Comparison of ENCODE assay signal across 17 cellular contexts in genomic region chr19:18342090-18342632, GRCh38. TPM values are rescaled to one million over a fixed set of nuclear protein-coding genes. Genes with fewer than 3 reads are reported as not detected.
DNase-seq lines count a peak whose midpoint lies in the region; ATAC-seq, FAIRE-seq and TF ChIP-seq lines count a peak whose summit lies in the region.
"Had no signal": no experiment of that assay in that cellular context is flagged by ENCODE, and none has a peak within 500 bp of the region (broad histone marks: within the 10 kb centered on the region; RNA-seq: fewer than 3 reads in every experiment).

No MANE protein-coding gene starts in this region.

- H3K36me3 Mint-ChIP-seq in CD14-positive monocyte (peaks cover 36 to 48% of the 10 kb centered on the region in 2 donors), astrocyte (ENCODE audit: low read depth, unreplicated experiment) (peaks cover 16% of the 10 kb centered on the region), nephron (ENCODE audit: low read depth) (peaks cover 7% of the 10 kb centered on the region)

- H2AFZ ChIP-seq in astrocyte (ENCODE audit: low read depth, low read length) (no peak overlapping the region), PC-3 (ENCODE audit: low read length) (no peak overlapping the region)

- TF ChIP-seq CTCF in CD14-positive monocyte (IDR thresholded peaks at IDR 0.05), result no peak
- TF ChIP-seq CTCF in HEK293 (tag by site-specific recombination; IDR thresholded peaks at IDR 0.05), result no peak
- TF ChIP-seq CTCF in astrocyte (IDR thresholded peaks at IDR 0.05; ENCODE audit: insufficient read depth, low read depth, low read length), result no peak
- no peak for TF ChIP-seq CTCF in nephron (IDR thresholded peaks at IDR 0.05; ENCODE audit: unreplicated experiment in 3 of 3)
- no peak for TF ChIP-seq CTCF in PC-3 (conservative IDR thresholded peaks at IDR 0.05; ENCODE audit: low read depth, low read length)

- intact Hi-C loops in CD14-positive monocyte (cut with micrococcal nuclease), result loop anchor here in 1 of 2 donors (5.0 kb wide), 1 partner anchor 35 kb away; no protein-coding TSS in a partner anchor
- intact Hi-C loops in PC-3 (cut with micrococcal nuclease), result no loop called here

- no TSS peak for BruUV-seq in PC-3 (replicated peaks; lab: Mats Ljungman, UMichigan)

- no peak overlapping the region for H3K4me2 ChIP-seq in astrocyte (ENCODE audit: low read length)
- H3K4me2 ChIP-seq in PC-3 (ENCODE audit: low read length), result no peak overlapping the region

- peaks cover 46% of the 10 kb centered on the region for H3K4me1 Mint-ChIP-seq in CD14-positive monocyte
- peaks cover 2% of the 10 kb centered on the region for H3K4me1 Mint-ChIP-seq in astrocyte (ENCODE audit: low read depth, unreplicated experiment)
- peaks cover 20% of the 10 kb centered on the region for H3K4me1 Mint-ChIP-seq in nephron

- no peaks in the 10 kb centered on the region for H3K36me3 ChIP-seq in HEK293 (ENCODE audit: control insufficient read depth in 2 of 2, insufficient read depth in 1 of 2, low read length in 2 of 2)
- no peaks in the 10 kb centered on the region for H3K36me3 ChIP-seq in astrocyte (ENCODE audit: insufficient read depth, low read length)
- no peaks in the 10 kb centered on the region for H3K36me3 ChIP-seq in PC-3 (ENCODE audit: low read depth, low read length)

- H3K27ac ChIP-seq in HEK293 (ENCODE audit: extremely low read depth, low read depth, low read length) (no peak overlapping the region), astrocyte (ENCODE audit: low read depth, low read length) (no peak overlapping the region), PC-3 (ENCODE audit: low read length) (no peak overlapping the region)
- H3K27ac ChIP-seq: GM23248 had no signal

- no peaks in the 10 kb centered on the region for H3F3A ChIP-seq in PC-3 (ENCODE audit: low read length, unreplicated experiment)

- POLR2A ChIA-PET in HEK293 (lab: Yijun Ruan, JAX), result interaction anchor here (0.7 to 7.2 kb wide), 3 partner anchors 14 to 145 kb away, joined by 3 to 37 read pairs (median 4); partner anchors contain the start of gene JUND
- POLR2A ChIA-PET in PC-3 (lab: Charles Lee; ENCODE audit: unreplicated experiment), result no interaction called here

- H4K20me1 ChIP-seq in astrocyte (ENCODE audit: insufficient read depth, low read length) (no peaks in the 10 kb centered on the region), PC-3 (ENCODE audit: low read length) (no peaks in the 10 kb centered on the region)

- H3K79me2 ChIP-seq in astrocyte (ENCODE audit: insufficient read depth, low read length), result peaks cover 2% of the 10 kb centered on the region
- no peaks in the 10 kb centered on the region for H3K79me2 ChIP-seq in PC-3 (ENCODE audit: low read length)

- H3K4me3 ChIP-seq in HEK293 (ENCODE audit: low read depth, low read length), result no peak overlapping the region
- H3K4me3 ChIP-seq in astrocyte (ENCODE audit: insufficient read depth, low read depth, low read length), result no peak overlapping the region
- H3K4me3 ChIP-seq in PC-3 (ENCODE audit: low read length), result no peak overlapping the region

- no peak overlapping the region for H3K9ac ChIP-seq in astrocyte (ENCODE audit: low read length)
- H3K9ac ChIP-seq in PC-3 (ENCODE audit: low read length), result no peak overlapping the region

- H3K9me3 ChIP-seq in HEK293 (ENCODE audit: control insufficient read depth, insufficient read depth, low read depth, low read length), result no peaks in the 10 kb centered on the region
- no peaks in the 10 kb centered on the region for H3K9me3 ChIP-seq in astrocyte (ENCODE audit: insufficient read depth, low read depth, low read length)
- H3K9me3 ChIP-seq in PC-3 (ENCODE audit: low read length), result no peaks in the 10 kb centered on the region

- H3K27me3 Mint-ChIP-seq in CD14-positive monocyte (ENCODE audit: low read depth in 3 of 3), result peaks cover 0 to 5% (median 0%) of the 10 kb centered on the region in 3 donors
- H3K27me3 Mint-ChIP-seq in astrocyte (ENCODE audit: low read depth, unreplicated experiment), result peaks cover 6% of the 10 kb centered on the region
- H3K27me3 Mint-ChIP-seq in nephron (ENCODE audit: low read depth), result peaks cover 2% of the 10 kb centered on the region

- H3K9me3 Mint-ChIP-seq in CD14-positive monocyte (no peaks in the 10 kb centered on the region), astrocyte (ENCODE audit: unreplicated experiment) (no peaks in the 10 kb centered on the region), nephron (no peaks in the 10 kb centered on the region)

- ATAC-seq in HG02798 (IDR thresholded peaks at IDR 0.05; ENCODE audit: poor library complexity, unreplicated experiment) (no peak), PC-3 (no peak)
- ATAC-seq: right cardiac atrium had no signal

- no peaks in the 10 kb centered on the region for H3K9me2 ChIP-seq in PC-3 (replicated peaks; ENCODE audit: low read length)

- CTCF ChIA-PET in HEK293 (lab: Yijun Ruan, JAX) (interaction anchor here (1.0 to 2.2 kb wide), 8 partner anchors 14 to 229 kb away, joined by 3 to 10 read pairs (median 4); no protein-coding TSS in a partner anchor), PC-3 (lab: Charles Lee) (no interaction called here)

- DNase-seq in CD14-positive monocyte (ENCODE audit: low spot score), result no peak
- DNase-seq in astrocyte (ENCODE audit: low read depth), result no peak
- no peak for DNase-seq in AML-193 (lab: John Stamatoyannopoulos, UW)
- DNase-seq in PC-3, result no peak
- no peak for DNase-seq in NCI-H526 treated with DMSO at 0.1 percent for 48 hours (lab: John Stamatoyannopoulos, UW)
- DNase-seq: GF-D8; GM23248; NCI-H2081 treated with DMSO at 0.1 percent for 48 hours; right cardiac atrium; stimulated activated CD4-positive, alpha-beta T cell treated with anti-CD3 and anti-CD28 coated beads, Interleukin-4, amount 100 ng/mL, for 1 hour had no signal

- no peak for FAIRE-seq in astrocyte (lab: Jason Lieb, UNC)
- FAIRE-seq: frontal cortex, islet of Langerhans, TTC549 had no signal

- no peaks in the 10 kb centered on the region for H3K4me1 ChIP-seq in HEK293 (ENCODE audit: control insufficient read depth, insufficient read depth, low read length)
- peaks cover 17% of the 10 kb centered on the region for H3K4me1 ChIP-seq in astrocyte (ENCODE audit: insufficient read depth, low read length)
- H3K4me1 ChIP-seq in PC-3 (ENCODE audit: insufficient read depth, low read length), result peaks cover 24% of the 10 kb centered on the region

- H3K27ac Mint-ChIP-seq in CD14-positive monocyte (peak overlapping the region; percentile 35 to 70 (median 61)), astrocyte (ENCODE audit: unreplicated experiment) (no peak overlapping the region), nephron (peak overlapping the region in 2 of 3 experiments; percentile 51 to 65)

- H3K4me3 Mint-ChIP-seq in CD14-positive monocyte (peak overlapping the region in 1 of 2 donors; percentile 20), astrocyte (ENCODE audit: unreplicated experiment) (peak overlapping the region; percentile 2), nephron (peak overlapping the region; percentile 74 to 84 (median 75))

- H3K27me3 ChIP-seq in astrocyte (ENCODE audit: insufficient read depth, low read length), result no peaks in the 10 kb centered on the region
- H3K27me3 ChIP-seq in PC-3 (ENCODE audit: low read length), result no peaks in the 10 kb centered on the region

TF ChIP-seq in HEK293, 187 proteins besides CTCF, POLR2A, EP300 and RAD21 (continues in another document):
- TF ChIP-seq ZNF677 (tag by site-specific recombination; IDR thresholded peaks at IDR 0.05) (no peak), ZNF768 (tag by site-specific recombination; IDR thresholded peaks at IDR 0.05) (peak; percentile 98), ZNF645 (tag by site-specific recombination; IDR thresholded peaks at IDR 0.05) (no peak), ZBTB10 (tag by site-specific recombination; IDR thresholded peaks at IDR 0.05) (0 out of 2 replicates have a peak, but pooled peaks have one; percentile 21), ZNF529 (tag by site-specific recombination; IDR thresholded peaks at IDR 0.05; ENCODE audit: insufficient replicate concordance) (no peak), ZNF747 (tag by site-specific recombination; IDR thresholded peaks at IDR 0.05) (no peak)

RNA-seq across cellular contexts. Expression of gene PGPEP1, which starts 1.8 kb away (rescaled TPM):
- polyA plus RNA-seq in CD14-positive monocyte, result 10 to 100 TPM; 10.3 TPM
- total RNA-seq in astrocyte (20.6 and 28.4 TPM in 2 replicates), PC-3 (2014; rRNA removed) (9.6 and 11.4 TPM in 2 replicates)

RNA-seq across cellular contexts. Expression of gene LSM4, which starts 19.3 kb away (rescaled TPM):
- polyA plus RNA-seq in CD14-positive monocyte, result 100 to 1,000 TPM in 1 of 2 donors, 10 to 100 TPM in 1; 97.0 to 143 TPM
- 102 and 127 TPM in 2 replicates for total RNA-seq in astrocyte
- total RNA-seq in PC-3 (2014; rRNA removed), result 713 and 856 TPM in 2 replicates

RNA-seq across cellular contexts. Expression of gene GDF15, which starts 43.8 kb away (rescaled TPM):
- polyA plus RNA-seq in CD14-positive monocyte, result not detected
- total RNA-seq in astrocyte (20.5 and 23.2 TPM in 2 replicates), PC-3 (2014; rRNA removed) (84.3 and 105 TPM in 2 replicates)
- total RNA-seq: frontal cortex had no signal

RNA-seq across cellular contexts. Expression of gene LRRC25, which starts 55.3 kb away (rescaled TPM):
- polyA plus RNA-seq in CD14-positive monocyte, result 100 to 1,000 TPM; 416 to 581 TPM
- not detected in 2 replicates for total RNA-seq in astrocyte
- total RNA-seq in PC-3 (2014; rRNA removed), result not detected in 2 replicates
- total RNA-seq: GM23248, M059J had no signal
- polyA plus RNA-seq: GM23248 had no signal
